Comparison of ENCODE assay signal across 12 cellular contexts in the genomic region with DNA sequence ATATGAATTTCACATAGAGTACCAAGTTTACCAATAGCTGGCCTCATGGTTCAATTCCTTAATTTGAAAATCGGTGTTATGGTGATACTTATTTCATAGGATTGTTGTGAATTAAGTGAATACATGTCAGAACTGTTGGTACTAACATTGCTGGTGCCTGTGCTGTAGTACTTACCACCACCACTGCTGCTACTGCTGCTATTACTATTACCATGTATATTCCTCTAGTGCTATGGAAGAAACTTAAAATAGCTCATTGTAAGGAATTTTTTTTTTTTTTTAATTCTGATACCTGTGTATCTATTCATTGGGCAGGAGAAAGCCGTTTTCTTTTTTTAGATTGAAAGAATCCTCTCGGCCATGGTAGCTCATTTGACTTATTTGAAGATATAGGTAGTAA. TPM values are rescaled to one million over a fixed set of nuclear protein-coding genes. Genes with fewer than 3 reads are reported as not detected.
DNase-seq lines count a peak whose midpoint lies in the region; ATAC-seq and TF ChIP-seq lines count a peak whose summit lies in the region.
"Had no signal": no experiment of that assay in that cellular context is flagged by ENCODE, and none has a peak within 500 bp of the region (broad histone marks: within the 10 kb centered on the region; RNA-seq: fewer than 3 reads in every experiment).

No MANE protein-coding gene starts in this region.

- CTCF ChIA-PET in CD8-positive, alpha-beta memory T cell (lab: Charles Lee), result no interaction called here
- CTCF ChIA-PET in PC-9 (lab: Charles Lee), result interaction anchor here (0.7 kb wide), 1 partner anchor 964 kb away, joined by 6 read pairs; no protein-coding TSS in a partner anchor

- peaks cover 0 to 2% of the 10 kb centered on the region in 2 donors for H3K27me3 Mint-ChIP-seq in CD8-positive, alpha-beta memory T cell
- H3K27me3 Mint-ChIP-seq in effector memory CD8-positive, alpha-beta T cell, result no peaks in the 10 kb centered on the region
- H3K27me3 Mint-ChIP-seq: activated naive CD8-positive, alpha-beta T cell treated with anti-CD3 and anti-CD28 coated beads, Interleukin-2, amount 50 U/mL, for 24 hours had no signal

- H3K79me2 ChIP-seq in PC-9 (ENCODE audit: low read depth), result peaks cover 64% of the 10 kb centered on the region

- H3K4me1 ChIP-seq in CD8-positive, alpha-beta memory T cell (ENCODE audit: insufficient read depth, low read length), result peaks cover 49% of the 10 kb centered on the region
- H3K4me1 ChIP-seq in PC-9 (replicated peaks; ENCODE audit: insufficient read depth) (peaks cover 25% of the 10 kb centered on the region), foreskin keratinocyte (peaks cover 12% of the 10 kb centered on the region)

- H3K27ac Mint-ChIP-seq in CD8-positive, alpha-beta memory T cell, result peak overlapping the region in 4 of 8 donors; percentile 59 to 73 (median 60)
- peak overlapping the region in 1 of 2 donors; percentile 74 for H3K27ac Mint-ChIP-seq in effector memory CD8-positive, alpha-beta T cell
- H3K27ac Mint-ChIP-seq: activated naive CD8-positive, alpha-beta T cell treated with anti-CD3 and anti-CD28 coated beads, Interleukin-2, amount 50 U/mL, for 24 hours had no signal

- peaks cover 7% of the 10 kb centered on the region for H3K36me3 ChIP-seq in CD8-positive, alpha-beta memory T cell (ENCODE audit: insufficient read depth, low read length)
- H3K36me3 ChIP-seq in PC-9 (ENCODE audit: low read depth), result peaks cover 15% of the 10 kb centered on the region; the same call in 1 of the 2 replicates

- H3K9me3 Mint-ChIP-seq in CD8-positive, alpha-beta memory T cell, result no peaks in the 10 kb centered on the region
- H3K9me3 Mint-ChIP-seq in effector memory CD8-positive, alpha-beta T cell, result no peaks in the 10 kb centered on the region
- H3K9me3 Mint-ChIP-seq: activated naive CD8-positive, alpha-beta T cell treated with anti-CD3 and anti-CD28 coated beads, Interleukin-2, amount 50 U/mL, for 24 hours had no signal

- DNase-seq in AML-193 (lab: John Stamatoyannopoulos, UW) (peak; percentile 32 to 58), PC-9 (no peak), foreskin keratinocyte (no peak), DMS 273 treated with DMSO at 0.1 percent for 48 hours (lab: John Stamatoyannopoulos, UW) (no peak), NOMO-1 (lab: John Stamatoyannopoulos, UW; ENCODE audit: unreplicated experiment in 2 of 2) (no peak), OCI-M2 (lab: John Stamatoyannopoulos, UW; ENCODE audit: unreplicated experiment) (no peak)
- no peak for DNase-seq in CD8-positive, alpha-beta memory T cell
- no peak for DNase-seq in effector memory CD8-positive, alpha-beta T cell
- DNase-seq: activated naive CD8-positive, alpha-beta T cell treated with anti-CD3 and anti-CD28 coated beads, Interleukin-2, amount 50 U/mL, for 24 hours; NCI-H1092; NCI-H526 treated with DMSO at 0.1 percent for 48 hours had no signal

- intact Hi-C loops in PC-9 (cut with micrococcal nuclease; ENCODE audit: unreplicated experiment), result no loop called here

- peaks cover 52 to 69% (median 64%) of the 10 kb centered on the region in 3 donors for H3K4me1 Mint-ChIP-seq in CD8-positive, alpha-beta memory T cell
- peaks cover 40 to 57% of the 10 kb centered on the region in 2 donors for H3K4me1 Mint-ChIP-seq in effector memory CD8-positive, alpha-beta T cell (ENCODE audit: low read depth in 2 of 2)

- no peaks in the 10 kb centered on the region for H3K9me3 ChIP-seq in CD8-positive, alpha-beta memory T cell (ENCODE audit: low read length)
- no peaks in the 10 kb centered on the region for H3K9me3 ChIP-seq in PC-9 (ENCODE audit: insufficient read depth, low read depth)

- POLR2A ChIA-PET in CD8-positive, alpha-beta memory T cell (lab: Charles Lee), result interaction anchor here (0.8 kb wide), 1 partner anchor 38 kb away, joined by 5 read pairs; a partner anchor contains a TSS
- POLR2A ChIA-PET in PC-9 (lab: Charles Lee; ENCODE audit: unreplicated experiment), result no interaction called here

- BruUV-seq in PC-9 (replicated peaks; lab: Mats Ljungman, UMichigan), result no TSS peak

- no peak for TF ChIP-seq CTCF in PC-9 (conservative IDR thresholded peaks at IDR 0.05)
- TF ChIP-seq CTCF in foreskin keratinocyte (conservative IDR thresholded peaks at IDR 0.05), result peak; percentile 3

- no peak for ATAC-seq in foreskin keratinocyte
- ATAC-seq in effector memory CD8-positive, alpha-beta T cell (replicated peaks), result no peak
- ATAC-seq: activated naive CD8-positive, alpha-beta T cell treated with anti-CD3 and anti-CD28 coated beads, Interleukin-2, amount 50 U/mL, for 24 hours; left lobe of liver had no signal

- H2AFZ ChIP-seq in PC-9, result no peak overlapping the region

- no peak overlapping the region for H3K4me3 ChIP-seq in CD8-positive, alpha-beta memory T cell (ENCODE audit: low read length)
- H3K4me3 ChIP-seq in PC-9, result no peak overlapping the region

- H3K36me3 Mint-ChIP-seq in CD8-positive, alpha-beta memory T cell, result peaks cover 0 to 26% (median 4%) of the 10 kb centered on the region in 3 donors
- H3K36me3 Mint-ChIP-seq in effector memory CD8-positive, alpha-beta T cell (ENCODE audit: insufficient read depth), result peaks cover 26% of the 10 kb centered on the region

- H4K20me1 ChIP-seq in PC-9 (ENCODE audit: insufficient read depth), result peaks cover 47% of the 10 kb centered on the region

- H3K4me3 Mint-ChIP-seq in CD8-positive, alpha-beta memory T cell, result peak overlapping the region in 4 of 7 donors; percentile 19 to 79 (median 35)
- H3K4me3 Mint-ChIP-seq in effector memory CD8-positive, alpha-beta T cell, result no peak overlapping the region
- H3K4me3 Mint-ChIP-seq: activated naive CD8-positive, alpha-beta T cell treated with anti-CD3 and anti-CD28 coated beads, Interleukin-2, amount 50 U/mL, for 24 hours had no signal

- no peaks in the 10 kb centered on the region for H3K27me3 ChIP-seq in CD8-positive, alpha-beta memory T cell (ENCODE audit: insufficient read depth, low read length, poor library complexity, severe bottlenecking)
- H3K27me3 ChIP-seq in PC-9 (ENCODE audit: insufficient read depth, low read depth) (no peaks in the 10 kb centered on the region), foreskin keratinocyte (no peaks in the 10 kb centered on the region)

- H3K27ac ChIP-seq in CD8-positive, alpha-beta memory T cell (ENCODE audit: low read depth, low read length), result no peak overlapping the region
- H3K27ac ChIP-seq in PC-9 (no peak overlapping the region), foreskin keratinocyte (no peak overlapping the region)

- no peaks in the 10 kb centered on the region for H3K9me2 ChIP-seq in PC-9 (ENCODE audit: insufficient read depth)

- H3F3A ChIP-seq in PC-9 (ENCODE audit: insufficient read depth, low read depth), result peaks cover 50% of the 10 kb centered on the region

- peak overlapping the region; percentile 95; the same call in 1 of the 2 replicates for H3K4me2 ChIP-seq in PC-9

RNA-seq across cellular contexts. Expression of a gene that starts 3.6 kb away (rescaled TPM):
- total RNA-seq in CD8-positive, alpha-beta memory T cell, result 10 to 100 TPM; 47.6 to 54.8 TPM
- 102 TPM for polyA plus RNA-seq in CD8-positive, alpha-beta memory T cell
- total RNA-seq in PC-9 (2021), result 75.4 and 78.3 TPM in 2 replicates
- total RNA-seq in foreskin keratinocyte, result 44.3 and 46.2 TPM in 2 replicates
- 8.7 and 10.4 TPM in 2 replicates for polyA plus RNA-seq in foreskin keratinocyte

RNA-seq across cellular contexts. Expression of a gene that starts 16.6 kb away (rescaled TPM):
- 10 to 100 TPM; 43.2 to 45.9 TPM for total RNA-seq in CD8-positive, alpha-beta memory T cell
- 26.6 TPM for polyA plus RNA-seq in CD8-positive, alpha-beta memory T cell
- total RNA-seq in PC-9 (2021), result 34.2 and 41.1 TPM in 2 replicates
- 19.9 and 21.0 TPM in 2 replicates for total RNA-seq in foreskin keratinocyte
- 4.4 and 4.9 TPM in 2 replicates for polyA plus RNA-seq in foreskin keratinocyte

RNA-seq across cellular contexts. Expression of a gene that starts 37.8 kb away (rescaled TPM):
- 10 to 100 TPM; 51.2 to 56.3 TPM for total RNA-seq in CD8-positive, alpha-beta memory T cell
- polyA plus RNA-seq in CD8-positive, alpha-beta memory T cell, result 26.5 TPM
- 51.9 and 71.5 TPM in 2 replicates for total RNA-seq in PC-9 (2021)
- 35.1 and 38.2 TPM in 2 replicates for total RNA-seq in foreskin keratinocyte
- 7.0 and 10.9 TPM in 2 replicates for polyA plus RNA-seq in foreskin keratinocyte

Comparison
In these comparisons a context has a peak if more than half of its experiments do, and no peak if none do; other contexts are left out.
1. DNase-seq: peak in AML-193 (2 of 2); none in CD8-positive, alpha-beta memory T cell (0 of 5), PC-9 (0 of 2), foreskin keratinocyte (0 of 2), effector memory CD8-positive, alpha-beta T cell (0 of 3), DMS 273 treated with DMSO at 0.1 percent for 48 hours (single experiment), NOMO-1 (0 of 2) and OCI-M2 (single experiment).
2. H3K4me3 Mint-ChIP-seq: peak in CD8-positive, alpha-beta memory T cell (4 of 7); none in effector memory CD8-positive, alpha-beta T cell (0 of 2).